ENCODE assay signal across 1 cellular context in the genomic region with DNA sequence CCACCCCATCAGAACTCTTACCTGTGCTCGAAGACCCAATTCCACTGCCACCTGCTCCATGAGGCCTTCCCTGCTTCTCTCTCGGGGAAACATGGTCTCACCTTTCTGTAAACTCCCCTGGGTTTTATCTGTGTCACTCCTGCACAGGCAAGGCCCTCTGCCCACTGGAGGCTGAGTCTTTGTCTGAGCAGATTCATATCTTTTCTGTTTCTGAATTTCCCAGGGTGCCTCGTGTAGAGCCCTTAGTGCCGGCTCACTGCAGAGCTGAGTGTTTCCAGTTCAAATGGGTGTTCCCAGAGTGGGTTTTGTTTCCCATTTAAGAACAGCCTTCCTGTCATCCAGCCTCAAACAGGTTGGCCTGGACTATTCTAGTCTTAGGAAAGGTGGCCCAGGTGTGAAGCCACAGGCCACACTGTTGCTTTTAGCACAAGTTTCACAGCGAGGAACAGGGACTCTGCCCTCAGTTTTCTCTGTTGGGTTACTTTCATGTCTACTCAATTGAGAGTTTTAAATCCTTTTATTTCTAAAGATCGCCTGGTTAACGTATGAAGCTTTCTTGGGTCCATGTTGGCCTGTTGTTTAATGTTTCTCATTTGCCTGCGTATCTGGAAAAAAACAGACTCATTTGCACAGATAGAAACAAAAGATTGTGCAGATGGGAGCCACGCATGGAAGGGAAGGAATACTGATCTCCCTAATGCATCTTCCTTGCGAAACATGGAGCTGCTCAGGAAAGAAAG.
TF ChIP-seq lines count a peak whose summit lies in the region.

No MANE protein-coding gene starts in this region.

TF ChIP-seq in K562, 482 proteins besides CTCF, POLR2A, EP300 and RAD21 (continued from another document):
- TF ChIP-seq, protein P1, sequence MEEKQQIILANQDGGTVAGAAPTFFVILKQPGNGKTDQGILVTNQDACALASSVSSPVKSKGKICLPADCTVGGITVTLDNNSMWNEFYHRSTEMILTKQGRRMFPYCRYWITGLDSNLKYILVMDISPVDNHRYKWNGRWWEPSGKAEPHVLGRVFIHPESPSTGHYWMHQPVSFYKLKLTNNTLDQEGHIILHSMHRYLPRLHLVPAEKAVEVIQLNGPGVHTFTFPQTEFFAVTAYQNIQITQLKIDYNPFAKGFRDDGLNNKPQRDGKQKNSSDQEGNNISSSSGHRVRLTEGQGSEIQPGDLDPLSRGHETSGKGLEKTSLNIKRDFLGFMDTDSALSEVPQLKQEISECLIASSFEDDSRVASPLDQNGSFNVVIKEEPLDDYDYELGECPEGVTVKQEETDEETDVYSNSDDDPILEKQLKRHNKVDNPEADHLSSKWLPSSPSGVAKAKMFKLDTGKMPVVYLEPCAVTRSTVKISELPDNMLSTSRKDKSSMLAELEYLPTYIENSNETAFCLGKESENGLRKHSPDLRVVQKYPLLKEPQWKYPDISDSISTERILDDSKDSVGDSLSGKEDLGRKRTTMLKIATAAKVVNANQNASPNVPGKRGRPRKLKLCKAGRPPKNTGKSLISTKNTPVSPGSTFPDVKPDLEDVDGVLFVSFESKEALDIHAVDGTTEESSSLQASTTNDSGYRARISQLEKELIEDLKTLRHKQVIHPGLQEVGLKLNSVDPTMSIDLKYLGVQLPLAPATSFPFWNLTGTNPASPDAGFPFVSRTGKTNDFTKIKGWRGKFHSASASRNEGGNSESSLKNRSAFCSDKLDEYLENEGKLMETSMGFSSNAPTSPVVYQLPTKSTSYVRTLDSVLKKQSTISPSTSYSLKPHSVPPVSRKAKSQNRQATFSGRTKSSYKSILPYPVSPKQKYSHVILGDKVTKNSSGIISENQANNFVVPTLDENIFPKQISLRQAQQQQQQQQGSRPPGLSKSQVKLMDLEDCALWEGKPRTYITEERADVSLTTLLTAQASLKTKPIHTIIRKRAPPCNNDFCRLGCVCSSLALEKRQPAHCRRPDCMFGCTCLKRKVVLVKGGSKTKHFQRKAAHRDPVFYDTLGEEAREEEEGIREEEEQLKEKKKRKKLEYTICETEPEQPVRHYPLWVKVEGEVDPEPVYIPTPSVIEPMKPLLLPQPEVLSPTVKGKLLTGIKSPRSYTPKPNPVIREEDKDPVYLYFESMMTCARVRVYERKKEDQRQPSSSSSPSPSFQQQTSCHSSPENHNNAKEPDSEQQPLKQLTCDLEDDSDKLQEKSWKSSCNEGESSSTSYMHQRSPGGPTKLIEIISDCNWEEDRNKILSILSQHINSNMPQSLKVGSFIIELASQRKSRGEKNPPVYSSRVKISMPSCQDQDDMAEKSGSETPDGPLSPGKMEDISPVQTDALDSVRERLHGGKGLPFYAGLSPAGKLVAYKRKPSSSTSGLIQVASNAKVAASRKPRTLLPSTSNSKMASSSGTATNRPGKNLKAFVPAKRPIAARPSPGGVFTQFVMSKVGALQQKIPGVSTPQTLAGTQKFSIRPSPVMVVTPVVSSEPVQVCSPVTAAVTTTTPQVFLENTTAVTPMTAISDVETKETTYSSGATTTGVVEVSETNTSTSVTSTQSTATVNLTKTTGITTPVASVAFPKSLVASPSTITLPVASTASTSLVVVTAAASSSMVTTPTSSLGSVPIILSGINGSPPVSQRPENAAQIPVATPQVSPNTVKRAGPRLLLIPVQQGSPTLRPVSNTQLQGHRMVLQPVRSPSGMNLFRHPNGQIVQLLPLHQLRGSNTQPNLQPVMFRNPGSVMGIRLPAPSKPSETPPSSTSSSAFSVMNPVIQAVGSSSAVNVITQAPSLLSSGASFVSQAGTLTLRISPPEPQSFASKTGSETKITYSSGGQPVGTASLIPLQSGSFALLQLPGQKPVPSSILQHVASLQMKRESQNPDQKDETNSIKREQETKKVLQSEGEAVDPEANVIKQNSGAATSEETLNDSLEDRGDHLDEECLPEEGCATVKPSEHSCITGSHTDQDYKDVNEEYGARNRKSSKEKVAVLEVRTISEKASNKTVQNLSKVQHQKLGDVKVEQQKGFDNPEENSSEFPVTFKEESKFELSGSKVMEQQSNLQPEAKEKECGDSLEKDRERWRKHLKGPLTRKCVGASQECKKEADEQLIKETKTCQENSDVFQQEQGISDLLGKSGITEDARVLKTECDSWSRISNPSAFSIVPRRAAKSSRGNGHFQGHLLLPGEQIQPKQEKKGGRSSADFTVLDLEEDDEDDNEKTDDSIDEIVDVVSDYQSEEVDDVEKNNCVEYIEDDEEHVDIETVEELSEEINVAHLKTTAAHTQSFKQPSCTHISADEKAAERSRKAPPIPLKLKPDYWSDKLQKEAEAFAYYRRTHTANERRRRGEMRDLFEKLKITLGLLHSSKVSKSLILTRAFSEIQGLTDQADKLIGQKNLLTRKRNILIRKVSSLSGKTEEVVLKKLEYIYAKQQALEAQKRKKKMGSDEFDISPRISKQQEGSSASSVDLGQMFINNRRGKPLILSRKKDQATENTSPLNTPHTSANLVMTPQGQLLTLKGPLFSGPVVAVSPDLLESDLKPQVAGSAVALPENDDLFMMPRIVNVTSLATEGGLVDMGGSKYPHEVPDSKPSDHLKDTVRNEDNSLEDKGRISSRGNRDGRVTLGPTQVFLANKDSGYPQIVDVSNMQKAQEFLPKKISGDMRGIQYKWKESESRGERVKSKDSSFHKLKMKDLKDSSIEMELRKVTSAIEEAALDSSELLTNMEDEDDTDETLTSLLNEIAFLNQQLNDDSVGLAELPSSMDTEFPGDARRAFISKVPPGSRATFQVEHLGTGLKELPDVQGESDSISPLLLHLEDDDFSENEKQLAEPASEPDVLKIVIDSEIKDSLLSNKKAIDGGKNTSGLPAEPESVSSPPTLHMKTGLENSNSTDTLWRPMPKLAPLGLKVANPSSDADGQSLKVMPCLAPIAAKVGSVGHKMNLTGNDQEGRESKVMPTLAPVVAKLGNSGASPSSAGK (IDR thresholded peaks at IDR 0.05) = peak; percentile 67
- TF ChIP-seq DNMT1 (IDR thresholded peaks at IDR 0.05) (no peak), L3MBTL2 (IDR thresholded peaks at IDR 0.05) (peak; percentile 67), MIER1 (IDR thresholded peaks at IDR 0.05; ENCODE audit: low read depth) (no peak), RFX5 (IDR thresholded peaks at IDR 0.05; ENCODE audit: low read depth, low read length) (no peak), ZNF445 (CRISPR knock-in tag; IDR thresholded peaks at IDR 0.05; ENCODE audit: low read depth) (no peak), TCF3 (CRISPR knock-in tag; IDR thresholded peaks at IDR 0.05) (no peak), RBM39 (optimal IDR thresholded peaks at IDR 0.05; ENCODE audit: low read depth, low read length) (no peak), SETDB1 (IDR thresholded peaks at IDR 0.05; ENCODE audit: low read length) (no peak)
- TF ChIP-seq, protein P2, sequence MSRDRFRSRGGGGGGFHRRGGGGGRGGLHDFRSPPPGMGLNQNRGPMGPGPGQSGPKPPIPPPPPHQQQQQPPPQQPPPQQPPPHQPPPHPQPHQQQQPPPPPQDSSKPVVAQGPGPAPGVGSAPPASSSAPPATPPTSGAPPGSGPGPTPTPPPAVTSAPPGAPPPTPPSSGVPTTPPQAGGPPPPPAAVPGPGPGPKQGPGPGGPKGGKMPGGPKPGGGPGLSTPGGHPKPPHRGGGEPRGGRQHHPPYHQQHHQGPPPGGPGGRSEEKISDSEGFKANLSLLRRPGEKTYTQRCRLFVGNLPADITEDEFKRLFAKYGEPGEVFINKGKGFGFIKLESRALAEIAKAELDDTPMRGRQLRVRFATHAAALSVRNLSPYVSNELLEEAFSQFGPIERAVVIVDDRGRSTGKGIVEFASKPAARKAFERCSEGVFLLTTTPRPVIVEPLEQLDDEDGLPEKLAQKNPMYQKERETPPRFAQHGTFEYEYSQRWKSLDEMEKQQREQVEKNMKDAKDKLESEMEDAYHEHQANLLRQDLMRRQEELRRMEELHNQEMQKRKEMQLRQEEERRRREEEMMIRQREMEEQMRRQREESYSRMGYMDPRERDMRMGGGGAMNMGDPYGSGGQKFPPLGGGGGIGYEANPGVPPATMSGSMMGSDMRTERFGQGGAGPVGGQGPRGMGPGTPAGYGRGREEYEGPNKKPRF (IDR thresholded peaks at IDR 0.05; ENCODE audit: low read depth, low read length) = no peak
- TF ChIP-seq, protein P3, sequence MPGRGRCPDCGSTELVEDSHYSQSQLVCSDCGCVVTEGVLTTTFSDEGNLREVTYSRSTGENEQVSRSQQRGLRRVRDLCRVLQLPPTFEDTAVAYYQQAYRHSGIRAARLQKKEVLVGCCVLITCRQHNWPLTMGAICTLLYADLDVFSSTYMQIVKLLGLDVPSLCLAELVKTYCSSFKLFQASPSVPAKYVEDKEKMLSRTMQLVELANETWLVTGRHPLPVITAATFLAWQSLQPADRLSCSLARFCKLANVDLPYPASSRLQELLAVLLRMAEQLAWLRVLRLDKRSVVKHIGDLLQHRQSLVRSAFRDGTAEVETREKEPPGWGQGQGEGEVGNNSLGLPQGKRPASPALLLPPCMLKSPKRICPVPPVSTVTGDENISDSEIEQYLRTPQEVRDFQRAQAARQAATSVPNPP (IDR thresholded peaks at IDR 0.05; ENCODE audit: borderline replicate concordance, insufficient read depth, insufficient read length) = no peak
